In genomic region chr6:151036869-151037680, GRCh38 we compare ENCODE assay signal across 9 cellular contexts.
DNase-seq lines count a peak whose midpoint lies in the region; ATAC-seq, FAIRE-seq and TF ChIP-seq lines count a peak whose summit lies in the region.
"Had no signal": no experiment of that assay in that cellular context is flagged by ENCODE, and none has a peak within 500 bp of the region (broad histone marks: within the 10 kb centered on the region; RNA-seq: fewer than 3 reads in every experiment).

No MANE protein-coding gene starts in this region.

- WGBS in suprapubic skin = 82% methylated on average over 12 of the region's 12 CpGs

- H3K36me3 ChIP-seq in suprapubic skin = no peaks in the 10 kb centered on the region

- TF ChIP-seq POLR2A in suprapubic skin (IDR thresholded peaks at IDR 0.05) = no peak

- no peaks in the 10 kb centered on the region for H3K27me3 ChIP-seq in suprapubic skin

- no peaks in the 10 kb centered on the region for H3K9me3 Mint-ChIP-seq in activated T-cell treated with anti-CD3 and anti-CD28 coated beads, Interleukin-2, amount 50 U/mL, for 24 hours
- H3K9me3 Mint-ChIP-seq in activated T-helper 17 cell treated with anti-CD3 and anti-CD28 coated beads, Interleukin-2, amount 50 U/mL, for 72 hours = no peaks in the 10 kb centered on the region

- no peaks in the 10 kb centered on the region for H3K9me3 ChIP-seq in suprapubic skin

- ATAC-seq in activated T-helper 17 cell treated with anti-CD3 and anti-CD28 coated beads, Interleukin-2, amount 50 U/mL, for 72 hours (replicated peaks) = no peak

- H3K27ac ChIP-seq in suprapubic skin = peak overlapping the region; percentile 73

- H3K36me3 Mint-ChIP-seq in activated T-cell treated with anti-CD3 and anti-CD28 coated beads, Interleukin-2, amount 50 U/mL, for 24 hours (ENCODE audit: low read depth) = peaks cover 97% of the 10 kb centered on the region
- H3K36me3 Mint-ChIP-seq in activated T-helper 17 cell treated with anti-CD3 and anti-CD28 coated beads, Interleukin-2, amount 50 U/mL, for 72 hours (ENCODE audit: low read depth) = peaks cover 84% of the 10 kb centered on the region

- no peak for DNase-seq in activated T-cell treated with anti-CD3 and anti-CD28 coated beads, Interleukin-2, amount 50 U/mL, for 24 hours
- no peak for DNase-seq in activated T-cell treated with anti-CD3 and anti-CD28 coated beads, Interleukin-2, amount 50 U/mL, for 1 hour
- peak; percentile 35 for DNase-seq in islet precursor cell
- DNase-seq in suprapubic skin (ENCODE audit: low spot score in 2 of 2) = no peak
- DNase-seq in D721Med (ENCODE audit: insufficient read length, low spot score) = no peak
- no peak for DNase-seq in GOT3 (lab: John Stamatoyannopoulos, UW)
- DNase-seq in HPDE6-E6E7 (ENCODE audit: extremely low spot score) = no peak
- DNase-seq: NCI-H82 had no signal

- H3K27me3 Mint-ChIP-seq in activated T-cell treated with anti-CD3 and anti-CD28 coated beads, Interleukin-2, amount 50 U/mL, for 24 hours = no peaks in the 10 kb centered on the region
- H3K27me3 Mint-ChIP-seq in activated T-helper 17 cell treated with anti-CD3 and anti-CD28 coated beads, Interleukin-2, amount 50 U/mL, for 72 hours = no peaks in the 10 kb centered on the region

- H3K4me3 Mint-ChIP-seq in activated T-cell treated with anti-CD3 and anti-CD28 coated beads, Interleukin-2, amount 50 U/mL, for 24 hours = no peak overlapping the region
- peak overlapping the region; percentile 31 for H3K4me3 Mint-ChIP-seq in activated T-helper 17 cell treated with anti-CD3 and anti-CD28 coated beads, Interleukin-2, amount 50 U/mL, for 72 hours

- H3K27ac Mint-ChIP-seq in activated T-cell treated with anti-CD3 and anti-CD28 coated beads, Interleukin-2, amount 50 U/mL, for 24 hours = peak overlapping the region; percentile 75
- H3K27ac Mint-ChIP-seq in activated T-helper 17 cell treated with anti-CD3 and anti-CD28 coated beads, Interleukin-2, amount 50 U/mL, for 72 hours = peak overlapping the region; percentile 77

- H3K4me3 ChIP-seq in suprapubic skin = no peak overlapping the region

- H3K4me1 ChIP-seq in suprapubic skin = peaks cover 13% of the 10 kb centered on the region

- TF ChIP-seq EP300 in suprapubic skin (IDR thresholded peaks at IDR 0.05) = no peak

- TF ChIP-seq CTCF in suprapubic skin (IDR thresholded peaks at IDR 0.05) = no peak
- no peak for TF ChIP-seq CTCF in D721Med (IDR thresholded peaks at IDR 0.05; ENCODE audit: insufficient read depth, missing control alignments)

- H3K4me1 Mint-ChIP-seq in activated T-cell treated with anti-CD3 and anti-CD28 coated beads, Interleukin-2, amount 50 U/mL, for 24 hours (ENCODE audit: low read depth) = peaks cover 16% of the 10 kb centered on the region
- H3K4me1 Mint-ChIP-seq in activated T-helper 17 cell treated with anti-CD3 and anti-CD28 coated beads, Interleukin-2, amount 50 U/mL, for 72 hours = peaks cover 17% of the 10 kb centered on the region

- no peak for FAIRE-seq in D721Med (lab: Jason Lieb, UNC)
